In genomic region chr1:31033573-31033972, GRCh38 we compare ENCODE assay signal across 1 cellular context.
TF ChIP-seq lines count a peak whose summit lies in the region.

No MANE protein-coding gene starts in this region.

TF ChIP-seq in K562, 482 proteins besides CTCF, POLR2A, EP300 and RAD21 (continued from another document):
- TF ChIP-seq MAX (CRISPR knock-in tag; IDR thresholded peaks at IDR 0.05) (no peak), NR0B1 (IDR thresholded peaks at IDR 0.05; ENCODE audit: partially characterized antibody) (no peak), CREB1 (IDR thresholded peaks at IDR 0.05) (no peak), CREB1 (CRISPR knock-in tag; IDR thresholded peaks at IDR 0.05) (no peak)
